In genomic region chr14:64391113-64391725, GRCh38 we compare ENCODE assay signal across 24 cellular contexts. TPM values are rescaled to one million over a fixed set of nuclear protein-coding genes. Genes with fewer than 3 reads are reported as not detected.
DNase-seq lines count a peak whose midpoint lies in the region; ATAC-seq, FAIRE-seq and TF ChIP-seq lines count a peak whose summit lies in the region.
"Had no signal": no experiment of that assay in that cellular context is flagged by ENCODE, and none has a peak within 500 bp of the region (broad histone marks: within the 10 kb centered on the region; RNA-seq: fewer than 3 reads in every experiment).

No MANE protein-coding gene starts in this region.

- H3K4me1 Mint-ChIP-seq in T-helper 1 cell treated with Interleukin-12 subunit alpha and Interleukin-12 subunit beta and Interleukin-4 antibody, amounts not matched to agents 30 μg/mL and 1 μg/mL, for 36 hours (ENCODE audit: low read depth), result peaks cover 57% of the 10 kb centered on the region
- peaks cover 21% of the 10 kb centered on the region for H3K4me1 Mint-ChIP-seq in nephron

- no TSS peak for BruUV-seq in K562 (replicated peaks; lab: Mats Ljungman, UMichigan)

- H3K4me3 Mint-ChIP-seq in T-helper 1 cell treated with Interleukin-12 subunit alpha and Interleukin-12 subunit beta and Interleukin-4 antibody, amounts not matched to agents 30 μg/mL and 1 μg/mL, for 36 hours, result peak overlapping the region; percentile 57
- peak overlapping the region; percentile 12 to 30 (median 13) for H3K4me3 Mint-ChIP-seq in nephron
- H3K4me3 Mint-ChIP-seq: activated B cell treated with CpG ODN at 0.5 μM for 24 hours; CD8-positive, alpha-beta T cell had no signal

- TF ChIP-seq EP300 in K562 (IDR thresholded peaks at IDR 0.05; ENCODE audit: low read length), result no peak

- no peak for TF ChIP-seq POLR2A in K562 (conservative IDR thresholded peaks at IDR 0.05)

- H3K4me3 ChIP-seq in HUES6 (ENCODE audit: low read depth, low read length), result peak overlapping the region; percentile 51
- H3K4me3 ChIP-seq in K562, result no peak overlapping the region
- no peak overlapping the region for H3K4me3 ChIP-seq in foreskin fibroblast (ENCODE audit: low read depth in 1 of 2, low read length in 2 of 2)

- DNase-seq in T-helper 1 cell (no peak), K562 (ENCODE audit: extremely low read depth in 1 of 4, low spot score in 3 of 4) (peak in 1 of 4 experiments; percentile 8), foreskin fibroblast (no peak), DMS153 (lab: John Stamatoyannopoulos, UW) (no peak)
- DNase-seq: activated B cell treated with CpG ODN at 0.5 μM for 24 hours; activated CD8-positive, alpha-beta memory T cell treated with anti-CD3 and anti-CD28 coated beads, Interleukin-2, amount 50 U/mL, for 4 hours; amygdala; CD8-positive, alpha-beta T cell; GDM1; MM.1S; NCI-H2081; NCI-H526; small intestine; stimulated activated naive CD4-positive, alpha-beta T cell; SW 1271 had no signal

- no peaks in the 10 kb centered on the region for H3K9me3 Mint-ChIP-seq in T-helper 1 cell treated with Interleukin-12 subunit alpha and Interleukin-12 subunit beta and Interleukin-4 antibody, amounts not matched to agents 30 μg/mL and 1 μg/mL, for 36 hours
- no peaks in the 10 kb centered on the region for H3K9me3 Mint-ChIP-seq in nephron
- H3K9me3 Mint-ChIP-seq: activated B cell treated with CpG ODN at 0.5 μM for 24 hours; CD8-positive, alpha-beta T cell had no signal

- H2AFZ ChIP-seq in K562 (ENCODE audit: low read depth, low read length), result no peak overlapping the region

- H3K27ac ChIP-seq in HUES6 (ENCODE audit: low read depth, low read length) (peak overlapping the region; percentile 80), K562 (ENCODE audit: extremely low read depth, low read depth, low read length) (peak overlapping the region; percentile 44; the same call in 1 of the 3 replicates)
- H3K27ac ChIP-seq: 22Rv1 had no signal

- ATAC-seq in K562, result no peak
- ATAC-seq in GM18909 (IDR thresholded peaks at IDR 0.05; ENCODE audit: poor library complexity, unreplicated experiment), result no peak
- ATAC-seq: CD8-positive, alpha-beta T cell; Panc1 had no signal

- CTCF ChIA-PET in K562 (lab: Yijun Ruan, JAX; ENCODE audit: low intra/inter-chr PET ratio), result no interaction called here

- peaks cover 35% of the 10 kb centered on the region for H3K36me3 Mint-ChIP-seq in T-helper 1 cell treated with Interleukin-12 subunit alpha and Interleukin-12 subunit beta and Interleukin-4 antibody, amounts not matched to agents 30 μg/mL and 1 μg/mL, for 36 hours (ENCODE audit: low read depth)
- H3K36me3 Mint-ChIP-seq in nephron (ENCODE audit: low read depth), result peaks cover 15% of the 10 kb centered on the region

- no peak for FAIRE-seq in K562 (lab: Jason Lieb, UNC)
- FAIRE-seq: endometrium, frontal cortex, keratinocyte, small intestine had no signal

- peak overlapping the region; percentile 69 for H3K9ac ChIP-seq in HUES6 (ENCODE audit: low read length)
- no peak overlapping the region; a peak in 1 of 4 replicates for H3K9ac ChIP-seq in K562 (ENCODE audit: insufficient read depth in 1 of 2, low read depth in 2 of 2, low read length in 2 of 2)

- 73% methylated on average over 11 of the region's 12 CpGs for WGBS in K562 (ENCODE audit: insufficient coverage, low coverage, missing lambda C conversion rate)

- no peak for TF ChIP-seq RAD21 in K562 (CRISPR knock-in tag; conservative IDR thresholded peaks at IDR 0.05 in 1 of 2, IDR thresholded peaks at IDR 0.05 in 1 of 2)

- in situ Hi-C loops in K562 (cut with MboI), result no loop called here

- peaks cover 97% of the 10 kb centered on the region for H3K79me2 ChIP-seq in K562 (ENCODE audit: control insufficient read depth, insufficient read depth, low read length)

- H3K4me2 ChIP-seq in K562 (ENCODE audit: insufficient read depth, low read length), result peak overlapping the region; percentile 38

- no peaks in the 10 kb centered on the region for H3K27me3 Mint-ChIP-seq in T-helper 1 cell treated with Interleukin-12 subunit alpha and Interleukin-12 subunit beta and Interleukin-4 antibody, amounts not matched to agents 30 μg/mL and 1 μg/mL, for 36 hours (ENCODE audit: low read depth)
- no peaks in the 10 kb centered on the region for H3K27me3 Mint-ChIP-seq in nephron (ENCODE audit: low read depth)
- H3K27me3 Mint-ChIP-seq: activated B cell treated with CpG ODN at 0.5 μM for 24 hours had no signal

- no peaks in the 10 kb centered on the region for H3K27me3 ChIP-seq in HUES6 (ENCODE audit: control insufficient read depth, insufficient read depth, low read length)
- H3K27me3 ChIP-seq in K562 (ENCODE audit: control insufficient read depth in 2 of 2, insufficient read depth in 2 of 2, low read length in 2 of 2), result no peaks in the 10 kb centered on the region

- TF ChIP-seq CTCF in K562 (IDR thresholded peaks at IDR 0.05 in 2 of 3, conservative IDR thresholded peaks at IDR 0.05 in 1 of 3; ENCODE audit: insufficient read depth in 2 of 3, low read depth in 1 of 3, low read length in 3 of 3) (no peak), nephron (IDR thresholded peaks at IDR 0.05; ENCODE audit: unreplicated experiment in 3 of 3) (no peak), foreskin fibroblast (IDR thresholded peaks at IDR 0.05; ENCODE audit: low read depth, low read length) (no peak)

- H4K20me1 ChIP-seq in K562 (replicated peaks; ENCODE audit: control insufficient read depth, insufficient read depth, low read length), result no peaks in the 10 kb centered on the region; the same call in 1 of the 2 replicates

- POLR2A ChIA-PET in K562 (lab: Yijun Ruan, JAX), result interaction anchor here (1.4 kb wide), 1 partner anchor 11 kb away, joined by 4 read pairs; no protein-coding TSS in a partner anchor

- no peak overlapping the region for H3K27ac Mint-ChIP-seq in T-helper 1 cell treated with Interleukin-12 subunit alpha and Interleukin-12 subunit beta and Interleukin-4 antibody, amounts not matched to agents 30 μg/mL and 1 μg/mL, for 36 hours
- no peak overlapping the region for H3K27ac Mint-ChIP-seq in nephron
- H3K27ac Mint-ChIP-seq: activated B cell treated with CpG ODN at 0.5 μM for 24 hours; CD8-positive, alpha-beta T cell had no signal

- H3K36me3 ChIP-seq in HUES6 (ENCODE audit: control insufficient read depth, insufficient read depth, low read length), result peaks cover 17% of the 10 kb centered on the region
- H3K36me3 ChIP-seq in K562 (ENCODE audit: control insufficient read depth, insufficient read depth, low read length), result peaks cover 51% of the 10 kb centered on the region

- H3K4me1 ChIP-seq in HUES6 (ENCODE audit: control insufficient read depth, insufficient read depth, low read length), result peaks cover 47% of the 10 kb centered on the region
- peaks cover 9 to 34% of the 10 kb centered on the region in 2 experiments; a peak in 4 of 5 replicates for H3K4me1 ChIP-seq in K562 (replicated peaks in 1 of 2; ENCODE audit: control insufficient read depth in 2 of 2, insufficient read depth in 2 of 2, low read length in 2 of 2)

- intact Hi-C loops in K562 (cut with micrococcal nuclease), result no loop called here

- no peaks in the 10 kb centered on the region for H3K9me1 ChIP-seq in K562 (ENCODE audit: control insufficient read depth, insufficient read depth, low read length)

- H3K9me3 ChIP-seq in HUES6 (ENCODE audit: control insufficient read depth, insufficient read depth, low read depth, low read length), result no peaks in the 10 kb centered on the region
- H3K9me3 ChIP-seq in K562 (replicated peaks; ENCODE audit: control insufficient read depth, insufficient read depth, low read depth, low read length), result no peaks in the 10 kb centered on the region

TF ChIP-seq in K562, 482 proteins besides CTCF, POLR2A, EP300 and RAD21:
- no peak for TF ChIP-seq GTF2A2 (tag; IDR thresholded peaks at IDR 0.05)
- TF ChIP-seq ZNF282 (CRISPR knock-in tag; IDR thresholded peaks at IDR 0.05), result no peak
- no peak for TF ChIP-seq ZZZ3 (IDR thresholded peaks at IDR 0.05)

RNA-seq across cellular contexts. Expression of gene MTHFD1, which starts 3.1 kb away (rescaled TPM):
- 169 and 171 TPM in 2 replicates for total RNA-seq in K562 (2011; cell fraction: chromatin; rRNA removed; ENCODE audit: low replicate concordance)
- total RNA-seq in K562 (2011; cell fraction: nucleolus; rRNA removed), result 83.2 and 83.8 TPM in 2 replicates
- 85.4 and 89.0 TPM in 2 replicates for total RNA-seq in K562 (2011; cell fraction: nucleoplasm; rRNA removed)
- total RNA-seq in K562 (2014; rRNA removed), result 93.9 and 117 TPM in 2 replicates
- 81.4 and 85.0 TPM in 2 replicates for total RNA-seq in K562 (2014; rRNA removed; fragmentation: Illumina TruSeq; extraction: Trizol)
- total RNA-seq in K562 (2015; rRNA removed; fragmentation: Illumina TruSeq; extraction: Trizol), result 79.2 and 82.3 TPM in 2 replicates
- 158 and 161 TPM in 2 replicates for total RNA-seq in K562 (2021)
- polyA plus RNA-seq in K562 (2011; rRNA removed), result 58.4 and 66.7 TPM in 2 replicates
- 40.8 and 44.5 TPM in 2 replicates for polyA plus RNA-seq in K562 (2011; cell fraction: cytosol; rRNA removed)
- polyA plus RNA-seq in K562 (2011; cell fraction: nucleus; rRNA removed), result 68.4 and 70.6 TPM in 2 replicates
- 85.3 and 125 TPM in 2 replicates for polyA plus RNA-seq in K562 (2012)
- 130 and 153 TPM in 2 replicates for polyA plus RNA-seq in K562 (2014; fragmentation: Illumina TruSeq; extraction: Trizol)
- 100 to 1,000 TPM in 1 of 2 experiments, 10 to 100 TPM in 1; 90.9 to 147 TPM for polyA plus RNA-seq in K562 (2014; fragmentation: Nextera tagmentation; extraction: Ambion mirVana)
- polyA plus RNA-seq in K562 (2014; rRNA removed), result 84.6 and 98.8 TPM in 2 replicates
- polyA minus RNA-seq in K562 (2011; rRNA and poly(A)+ RNA removed), result 134 and 150 TPM in 2 replicates
- polyA minus RNA-seq in K562 (2011; cell fraction: cytosol; rRNA and poly(A)+ RNA removed), result 106 and 120 TPM in 2 replicates
- polyA minus RNA-seq in K562 (2011; cell fraction: nucleus; rRNA and poly(A)+ RNA removed), result 41.2 and 61.8 TPM in 2 replicates
